Comparison of ENCODE assay signal across 1 cellular context in the genomic region with DNA sequence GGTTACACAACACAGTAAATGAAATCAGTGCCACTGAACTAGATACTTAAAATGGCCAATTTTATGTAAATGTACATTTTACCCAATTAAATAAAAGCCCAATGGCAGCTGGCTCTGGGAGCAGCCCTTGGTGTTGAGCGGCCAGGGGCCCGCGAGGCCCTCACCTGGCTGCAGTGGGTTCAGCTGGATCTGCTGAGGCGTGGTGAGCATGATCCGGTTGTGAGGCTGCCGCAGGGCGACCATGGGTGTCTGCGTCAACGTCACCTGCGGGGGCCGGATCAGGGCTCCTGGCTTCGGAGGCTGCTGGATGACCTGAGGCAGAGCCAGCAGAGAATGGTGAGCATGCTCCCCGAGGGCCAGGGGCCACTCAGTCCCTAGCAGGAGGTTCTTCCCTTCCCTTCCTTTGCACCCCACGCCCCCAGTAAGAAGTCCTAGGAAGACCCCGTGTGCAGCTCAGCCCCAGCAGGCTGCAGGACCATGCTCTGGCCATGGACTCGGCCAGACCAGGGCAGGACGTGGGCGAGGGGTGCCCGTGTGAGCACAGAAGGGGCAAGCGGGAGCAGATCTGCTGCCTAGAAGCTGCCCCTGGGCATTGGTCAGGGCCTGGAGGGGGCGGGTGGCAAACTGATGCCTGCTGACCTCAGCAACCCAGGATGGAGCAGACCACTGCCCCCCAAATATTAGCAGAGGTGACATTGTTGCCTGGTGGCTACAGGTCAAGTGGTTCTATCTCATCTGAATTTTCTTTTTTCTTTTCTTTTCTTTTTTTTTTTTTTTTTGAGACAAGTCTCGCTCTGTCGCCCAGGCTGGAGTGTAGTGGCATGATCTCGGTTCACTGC.
TF ChIP-seq lines count a peak whose summit lies in the region.

No MANE protein-coding gene starts in this region.

TF ChIP-seq in GM23338, 12 proteins besides CTCF, POLR2A, EP300 and RAD21 (continued from another document):
- TF ChIP-seq, protein P1, sequence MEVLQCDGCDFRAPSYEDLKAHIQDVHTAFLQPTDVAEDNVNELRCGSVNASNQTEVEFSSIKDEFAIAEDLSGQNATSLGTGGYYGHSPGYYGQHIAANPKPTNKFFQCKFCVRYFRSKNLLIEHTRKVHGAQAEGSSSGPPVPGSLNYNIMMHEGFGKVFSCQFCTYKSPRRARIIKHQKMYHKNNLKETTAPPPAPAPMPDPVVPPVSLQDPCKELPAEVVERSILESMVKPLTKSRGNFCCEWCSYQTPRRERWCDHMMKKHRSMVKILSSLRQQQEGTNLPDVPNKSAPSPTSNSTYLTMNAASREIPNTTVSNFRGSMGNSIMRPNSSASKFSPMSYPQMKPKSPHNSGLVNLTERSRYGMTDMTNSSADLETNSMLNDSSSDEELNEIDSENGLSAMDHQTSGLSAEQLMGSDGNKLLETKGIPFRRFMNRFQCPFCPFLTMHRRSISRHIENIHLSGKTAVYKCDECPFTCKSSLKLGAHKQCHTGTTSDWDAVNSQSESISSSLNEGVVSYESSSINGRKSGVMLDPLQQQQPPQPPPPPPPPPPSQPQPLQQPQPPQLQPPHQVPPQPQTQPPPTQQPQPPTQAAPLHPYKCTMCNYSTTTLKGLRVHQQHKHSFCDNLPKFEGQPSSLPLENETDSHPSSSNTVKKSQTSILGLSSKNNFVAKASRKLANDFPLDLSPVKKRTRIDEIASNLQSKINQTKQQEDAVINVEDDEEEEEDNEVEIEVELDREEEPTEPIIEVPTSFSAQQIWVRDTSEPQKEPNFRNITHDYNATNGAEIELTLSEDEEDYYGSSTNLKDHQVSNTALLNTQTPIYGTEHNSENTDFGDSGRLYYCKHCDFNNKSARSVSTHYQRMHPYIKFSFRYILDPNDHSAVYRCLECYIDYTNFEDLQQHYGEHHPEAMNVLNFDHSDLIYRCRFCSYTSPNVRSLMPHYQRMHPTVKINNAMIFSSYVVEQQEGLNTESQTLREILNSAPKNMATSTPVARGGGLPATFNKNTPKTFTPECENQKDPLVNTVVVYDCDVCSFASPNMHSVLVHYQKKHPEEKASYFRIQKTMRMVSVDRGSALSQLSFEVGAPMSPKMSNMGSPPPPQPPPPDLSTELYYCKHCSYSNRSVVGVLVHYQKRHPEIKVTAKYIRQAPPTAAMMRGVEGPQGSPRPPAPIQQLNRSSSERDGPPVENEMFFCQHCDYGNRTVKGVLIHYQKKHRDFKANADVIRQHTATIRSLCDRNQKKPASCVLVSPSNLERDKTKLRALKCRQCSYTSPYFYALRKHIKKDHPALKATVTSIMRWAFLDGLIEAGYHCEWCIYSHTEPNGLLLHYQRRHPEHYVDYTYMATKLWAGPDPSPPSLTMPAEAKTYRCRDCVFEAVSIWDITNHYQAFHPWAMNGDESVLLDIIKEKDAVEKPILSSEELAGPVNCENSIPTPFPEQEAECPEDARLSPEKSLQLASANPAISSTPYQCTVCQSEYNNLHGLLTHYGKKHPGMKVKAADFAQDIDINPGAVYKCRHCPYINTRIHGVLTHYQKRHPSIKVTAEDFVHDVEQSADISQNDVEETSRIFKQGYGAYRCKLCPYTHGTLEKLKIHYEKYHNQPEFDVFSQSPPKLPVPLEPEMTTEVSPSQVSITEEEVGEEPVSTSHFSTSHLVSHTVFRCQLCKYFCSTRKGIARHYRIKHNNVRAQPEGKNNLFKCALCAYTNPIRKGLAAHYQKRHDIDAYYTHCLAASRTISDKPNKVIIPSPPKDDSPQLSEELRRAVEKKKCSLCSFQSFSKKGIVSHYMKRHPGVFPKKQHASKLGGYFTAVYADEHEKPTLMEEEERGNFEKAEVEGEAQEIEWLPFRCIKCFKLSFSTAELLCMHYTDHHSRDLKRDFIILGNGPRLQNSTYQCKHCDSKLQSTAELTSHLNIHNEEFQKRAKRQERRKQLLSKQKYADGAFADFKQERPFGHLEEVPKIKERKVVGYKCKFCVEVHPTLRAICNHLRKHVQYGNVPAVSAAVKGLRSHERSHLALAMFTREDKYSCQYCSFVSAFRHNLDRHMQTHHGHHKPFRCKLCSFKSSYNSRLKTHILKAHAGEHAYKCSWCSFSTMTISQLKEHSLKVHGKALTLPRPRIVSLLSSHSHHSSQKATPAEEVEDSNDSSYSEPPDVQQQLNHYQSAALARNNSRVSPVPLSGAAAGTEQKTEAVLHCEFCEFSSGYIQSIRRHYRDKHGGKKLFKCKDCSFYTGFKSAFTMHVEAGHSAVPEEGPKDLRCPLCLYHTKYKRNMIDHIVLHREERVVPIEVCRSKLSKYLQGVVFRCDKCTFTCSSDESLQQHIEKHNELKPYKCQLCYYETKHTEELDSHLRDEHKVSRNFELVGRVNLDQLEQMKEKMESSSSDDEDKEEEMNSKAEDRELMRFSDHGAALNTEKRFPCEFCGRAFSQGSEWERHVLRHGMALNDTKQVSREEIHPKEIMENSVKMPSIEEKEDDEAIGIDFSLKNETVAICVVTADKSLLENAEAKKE (CRISPR knock-in tag; IDR thresholded peaks at IDR 0.05): no peak
- TF ChIP-seq ZNF114 (CRISPR knock-in tag; IDR thresholded peaks at IDR 0.05) (no peak), ZNF331 (CRISPR knock-in tag; IDR thresholded peaks at IDR 0.05; ENCODE audit: low read depth) (no peak), JUNB (IDR thresholded peaks at IDR 0.05; ENCODE audit: unreplicated experiment) (no peak), NANOG (IDR thresholded peaks at IDR 0.05; ENCODE audit: borderline replicate concordance) (no peak), EZH2 (IDR thresholded peaks at IDR 0.05; ENCODE audit: low read depth, unreplicated experiment) (no peak)
- TF ChIP-seq, protein P2, sequence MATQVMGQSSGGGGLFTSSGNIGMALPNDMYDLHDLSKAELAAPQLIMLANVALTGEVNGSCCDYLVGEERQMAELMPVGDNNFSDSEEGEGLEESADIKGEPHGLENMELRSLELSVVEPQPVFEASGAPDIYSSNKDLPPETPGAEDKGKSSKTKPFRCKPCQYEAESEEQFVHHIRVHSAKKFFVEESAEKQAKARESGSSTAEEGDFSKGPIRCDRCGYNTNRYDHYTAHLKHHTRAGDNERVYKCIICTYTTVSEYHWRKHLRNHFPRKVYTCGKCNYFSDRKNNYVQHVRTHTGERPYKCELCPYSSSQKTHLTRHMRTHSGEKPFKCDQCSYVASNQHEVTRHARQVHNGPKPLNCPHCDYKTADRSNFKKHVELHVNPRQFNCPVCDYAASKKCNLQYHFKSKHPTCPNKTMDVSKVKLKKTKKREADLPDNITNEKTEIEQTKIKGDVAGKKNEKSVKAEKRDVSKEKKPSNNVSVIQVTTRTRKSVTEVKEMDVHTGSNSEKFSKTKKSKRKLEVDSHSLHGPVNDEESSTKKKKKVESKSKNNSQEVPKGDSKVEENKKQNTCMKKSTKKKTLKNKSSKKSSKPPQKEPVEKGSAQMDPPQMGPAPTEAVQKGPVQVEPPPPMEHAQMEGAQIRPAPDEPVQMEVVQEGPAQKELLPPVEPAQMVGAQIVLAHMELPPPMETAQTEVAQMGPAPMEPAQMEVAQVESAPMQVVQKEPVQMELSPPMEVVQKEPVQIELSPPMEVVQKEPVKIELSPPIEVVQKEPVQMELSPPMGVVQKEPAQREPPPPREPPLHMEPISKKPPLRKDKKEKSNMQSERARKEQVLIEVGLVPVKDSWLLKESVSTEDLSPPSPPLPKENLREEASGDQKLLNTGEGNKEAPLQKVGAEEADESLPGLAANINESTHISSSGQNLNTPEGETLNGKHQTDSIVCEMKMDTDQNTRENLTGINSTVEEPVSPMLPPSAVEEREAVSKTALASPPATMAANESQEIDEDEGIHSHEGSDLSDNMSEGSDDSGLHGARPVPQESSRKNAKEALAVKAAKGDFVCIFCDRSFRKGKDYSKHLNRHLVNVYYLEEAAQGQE (IDR thresholded peaks at IDR 0.05; ENCODE audit: unreplicated experiment): no peak
